In the genomic region with DNA sequence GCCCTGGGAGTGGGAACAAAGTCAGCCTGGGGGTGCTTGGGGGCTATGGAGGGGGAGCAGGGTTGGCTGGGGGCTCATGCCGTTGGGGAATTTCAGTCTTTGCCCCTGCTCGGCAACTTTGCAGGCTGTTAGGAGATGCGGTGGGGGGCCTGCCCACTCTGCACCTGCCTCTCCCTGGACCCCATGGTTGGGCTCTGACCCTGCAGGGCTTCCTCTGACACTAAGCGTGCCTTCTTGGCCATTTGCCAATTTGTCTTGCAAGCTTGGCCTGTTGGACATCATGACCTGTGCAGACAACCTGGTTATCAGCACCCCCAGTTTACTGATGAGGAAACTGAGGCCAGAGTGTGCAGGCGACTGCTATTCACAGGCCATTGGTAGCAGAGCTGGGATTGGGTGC, we compare ENCODE assay signal across 2 cellular contexts.
TF ChIP-seq lines count a peak whose summit lies in the region.

No MANE protein-coding gene starts in this region.

TF ChIP-seq in K562, 482 proteins besides CTCF, POLR2A, EP300 and RAD21 (continues in another document):
- TF ChIP-seq ZNF780A (CRISPR knock-in tag; IDR thresholded peaks at IDR 0.05) (no peak), CREM (IDR thresholded peaks at IDR 0.05; ENCODE audit: low read depth) (no peak), NFIC (IDR thresholded peaks at IDR 0.05) (peak; percentile 96), SRSF3 (IDR thresholded peaks at IDR 0.05; ENCODE audit: insufficient read depth, low read length) (no peak), CBFA2T3 (IDR thresholded peaks at IDR 0.05) (no peak), SRSF1 (IDR thresholded peaks at IDR 0.05; ENCODE audit: low read depth, low read length) (no peak), ZNF445 (CRISPR knock-in tag; IDR thresholded peaks at IDR 0.05; ENCODE audit: low read depth) (no peak), RBFOX2 (IDR thresholded peaks at IDR 0.05; ENCODE audit: low read depth, low read length) (peak; percentile 2; the same call in 1 of the 2 replicates), RBM14 (IDR thresholded peaks at IDR 0.05; ENCODE audit: borderline replicate concordance, insufficient read depth, low read depth, low read length) (no peak), ZBED1 (IDR thresholded peaks at IDR 0.05) (no peak), CREBBP (IDR thresholded peaks at IDR 0.05; ENCODE audit: low read depth, low read length) (no peak), NR1H2 (CRISPR knock-in tag; IDR thresholded peaks at IDR 0.05) (no peak), TOE1 (IDR thresholded peaks at IDR 0.05; ENCODE audit: borderline replicate concordance) (no peak), TOE1 (CRISPR knock-in tag; IDR thresholded peaks at IDR 0.05; ENCODE audit: borderline replicate concordance, low read depth) (no peak), HOXB6 (CRISPR knock-in tag; IDR thresholded peaks at IDR 0.05; ENCODE audit: borderline replicate concordance) (no peak), ZKSCAN3 (CRISPR knock-in tag; IDR thresholded peaks at IDR 0.05) (no peak), FIP1L1 (IDR thresholded peaks at IDR 0.05; ENCODE audit: low read depth, low read length, poor library complexity, severe bottlenecking) (no peak), HMG20B (CRISPR knock-in tag; IDR thresholded peaks at IDR 0.05) (no peak), YY1 (IDR thresholded peaks at IDR 0.05; ENCODE audit: borderline replicate concordance in 1 of 3, control insufficient read depth in 1 of 3, extremely low read depth in 1 of 3, insufficient read depth in 3 of 3, insufficient read length in 1 of 3, insufficient replicate concordance in 2 of 3, low read depth in 1 of 3, low read length in 2 of 3) (no peak), SIX5 (IDR thresholded peaks at IDR 0.05; ENCODE audit: borderline replicate concordance in 1 of 2, insufficient read depth in 1 of 2, low read depth in 1 of 2, low read length in 2 of 2) (no peak), RNF2 (IDR thresholded peaks at IDR 0.05) (no peak), ZNF79 (CRISPR knock-in tag; IDR thresholded peaks at IDR 0.05; ENCODE audit: low read depth) (no peak), RB1 (IDR thresholded peaks at IDR 0.05; ENCODE audit: low read depth) (no peak), DPF2 (IDR thresholded peaks at IDR 0.05) (no peak)
- TF ChIP-seq, protein P1, sequence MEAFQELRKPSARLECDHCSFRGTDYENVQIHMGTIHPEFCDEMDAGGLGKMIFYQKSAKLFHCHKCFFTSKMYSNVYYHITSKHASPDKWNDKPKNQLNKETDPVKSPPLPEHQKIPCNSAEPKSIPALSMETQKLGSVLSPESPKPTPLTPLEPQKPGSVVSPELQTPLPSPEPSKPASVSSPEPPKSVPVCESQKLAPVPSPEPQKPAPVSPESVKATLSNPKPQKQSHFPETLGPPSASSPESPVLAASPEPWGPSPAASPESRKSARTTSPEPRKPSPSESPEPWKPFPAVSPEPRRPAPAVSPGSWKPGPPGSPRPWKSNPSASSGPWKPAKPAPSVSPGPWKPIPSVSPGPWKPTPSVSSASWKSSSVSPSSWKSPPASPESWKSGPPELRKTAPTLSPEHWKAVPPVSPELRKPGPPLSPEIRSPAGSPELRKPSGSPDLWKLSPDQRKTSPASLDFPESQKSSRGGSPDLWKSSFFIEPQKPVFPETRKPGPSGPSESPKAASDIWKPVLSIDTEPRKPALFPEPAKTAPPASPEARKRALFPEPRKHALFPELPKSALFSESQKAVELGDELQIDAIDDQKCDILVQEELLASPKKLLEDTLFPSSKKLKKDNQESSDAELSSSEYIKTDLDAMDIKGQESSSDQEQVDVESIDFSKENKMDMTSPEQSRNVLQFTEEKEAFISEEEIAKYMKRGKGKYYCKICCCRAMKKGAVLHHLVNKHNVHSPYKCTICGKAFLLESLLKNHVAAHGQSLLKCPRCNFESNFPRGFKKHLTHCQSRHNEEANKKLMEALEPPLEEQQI (IDR thresholded peaks at IDR 0.05), result no peak
- TF ChIP-seq, protein P2, sequence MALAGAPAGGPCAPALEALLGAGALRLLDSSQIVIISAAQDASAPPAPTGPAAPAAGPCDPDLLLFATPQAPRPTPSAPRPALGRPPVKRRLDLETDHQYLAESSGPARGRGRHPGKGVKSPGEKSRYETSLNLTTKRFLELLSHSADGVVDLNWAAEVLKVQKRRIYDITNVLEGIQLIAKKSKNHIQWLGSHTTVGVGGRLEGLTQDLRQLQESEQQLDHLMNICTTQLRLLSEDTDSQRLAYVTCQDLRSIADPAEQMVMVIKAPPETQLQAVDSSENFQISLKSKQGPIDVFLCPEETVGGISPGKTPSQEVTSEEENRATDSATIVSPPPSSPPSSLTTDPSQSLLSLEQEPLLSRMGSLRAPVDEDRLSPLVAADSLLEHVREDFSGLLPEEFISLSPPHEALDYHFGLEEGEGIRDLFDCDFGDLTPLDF (CRISPR knock-in tag; IDR thresholded peaks at IDR 0.05), result no peak
- TF ChIP-seq, protein P3, sequence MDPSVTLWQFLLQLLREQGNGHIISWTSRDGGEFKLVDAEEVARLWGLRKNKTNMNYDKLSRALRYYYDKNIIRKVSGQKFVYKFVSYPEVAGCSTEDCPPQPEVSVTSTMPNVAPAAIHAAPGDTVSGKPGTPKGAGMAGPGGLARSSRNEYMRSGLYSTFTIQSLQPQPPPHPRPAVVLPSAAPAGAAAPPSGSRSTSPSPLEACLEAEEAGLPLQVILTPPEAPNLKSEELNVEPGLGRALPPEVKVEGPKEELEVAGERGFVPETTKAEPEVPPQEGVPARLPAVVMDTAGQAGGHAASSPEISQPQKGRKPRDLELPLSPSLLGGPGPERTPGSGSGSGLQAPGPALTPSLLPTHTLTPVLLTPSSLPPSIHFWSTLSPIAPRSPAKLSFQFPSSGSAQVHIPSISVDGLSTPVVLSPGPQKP (CRISPR knock-in tag; IDR thresholded peaks at IDR 0.05), result no peak
- TF ChIP-seq, protein P4, sequence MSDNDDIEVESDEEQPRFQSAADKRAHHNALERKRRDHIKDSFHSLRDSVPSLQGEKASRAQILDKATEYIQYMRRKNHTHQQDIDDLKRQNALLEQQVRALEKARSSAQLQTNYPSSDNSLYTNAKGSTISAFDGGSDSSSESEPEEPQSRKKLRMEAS (CRISPR knock-in tag; IDR thresholded peaks at IDR 0.05), result no peak
- TF ChIP-seq, protein P5, sequence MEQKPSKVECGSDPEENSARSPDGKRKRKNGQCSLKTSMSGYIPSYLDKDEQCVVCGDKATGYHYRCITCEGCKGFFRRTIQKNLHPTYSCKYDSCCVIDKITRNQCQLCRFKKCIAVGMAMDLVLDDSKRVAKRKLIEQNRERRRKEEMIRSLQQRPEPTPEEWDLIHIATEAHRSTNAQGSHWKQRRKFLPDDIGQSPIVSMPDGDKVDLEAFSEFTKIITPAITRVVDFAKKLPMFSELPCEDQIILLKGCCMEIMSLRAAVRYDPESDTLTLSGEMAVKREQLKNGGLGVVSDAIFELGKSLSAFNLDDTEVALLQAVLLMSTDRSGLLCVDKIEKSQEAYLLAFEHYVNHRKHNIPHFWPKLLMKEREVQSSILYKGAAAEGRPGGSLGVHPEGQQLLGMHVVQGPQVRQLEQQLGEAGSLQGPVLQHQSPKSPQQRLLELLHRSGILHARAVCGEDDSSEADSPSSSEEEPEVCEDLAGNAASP (IDR thresholded peaks at IDR 0.05), result no peak

TF ChIP-seq in SK-N-SH treated with all-trans-retinoic acid at 6 μM for 48 hours, 23 proteins besides CTCF, POLR2A, EP300 and RAD21:
- TF ChIP-seq BACH2 (CRISPR knock-in tag; IDR thresholded peaks at IDR 0.05; ENCODE audit: borderline replicate concordance) (no peak), ZC3H10 (CRISPR knock-in tag; IDR thresholded peaks at IDR 0.05) (no peak), ARNTL (CRISPR knock-in tag; IDR thresholded peaks at IDR 0.05; ENCODE audit: borderline replicate concordance, low read depth) (no peak), SNAI2 (CRISPR knock-in tag; IDR thresholded peaks at IDR 0.05) (no peak)
- TF ChIP-seq, protein P6, sequence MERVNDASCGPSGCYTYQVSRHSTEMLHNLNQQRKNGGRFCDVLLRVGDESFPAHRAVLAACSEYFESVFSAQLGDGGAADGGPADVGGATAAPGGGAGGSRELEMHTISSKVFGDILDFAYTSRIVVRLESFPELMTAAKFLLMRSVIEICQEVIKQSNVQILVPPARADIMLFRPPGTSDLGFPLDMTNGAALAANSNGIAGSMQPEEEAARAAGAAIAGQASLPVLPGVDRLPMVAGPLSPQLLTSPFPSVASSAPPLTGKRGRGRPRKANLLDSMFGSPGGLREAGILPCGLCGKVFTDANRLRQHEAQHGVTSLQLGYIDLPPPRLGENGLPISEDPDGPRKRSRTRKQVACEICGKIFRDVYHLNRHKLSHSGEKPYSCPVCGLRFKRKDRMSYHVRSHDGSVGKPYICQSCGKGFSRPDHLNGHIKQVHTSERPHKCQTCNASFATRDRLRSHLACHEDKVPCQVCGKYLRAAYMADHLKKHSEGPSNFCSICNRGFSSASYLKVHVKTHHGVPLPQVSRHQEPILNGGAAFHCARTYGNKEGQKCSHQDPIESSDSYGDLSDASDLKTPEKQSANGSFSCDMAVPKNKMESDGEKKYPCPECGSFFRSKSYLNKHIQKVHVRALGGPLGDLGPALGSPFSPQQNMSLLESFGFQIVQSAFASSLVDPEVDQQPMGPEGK (CRISPR knock-in tag; IDR thresholded peaks at IDR 0.05; ENCODE audit: borderline replicate concordance), result no peak
